In the genomic region with DNA sequence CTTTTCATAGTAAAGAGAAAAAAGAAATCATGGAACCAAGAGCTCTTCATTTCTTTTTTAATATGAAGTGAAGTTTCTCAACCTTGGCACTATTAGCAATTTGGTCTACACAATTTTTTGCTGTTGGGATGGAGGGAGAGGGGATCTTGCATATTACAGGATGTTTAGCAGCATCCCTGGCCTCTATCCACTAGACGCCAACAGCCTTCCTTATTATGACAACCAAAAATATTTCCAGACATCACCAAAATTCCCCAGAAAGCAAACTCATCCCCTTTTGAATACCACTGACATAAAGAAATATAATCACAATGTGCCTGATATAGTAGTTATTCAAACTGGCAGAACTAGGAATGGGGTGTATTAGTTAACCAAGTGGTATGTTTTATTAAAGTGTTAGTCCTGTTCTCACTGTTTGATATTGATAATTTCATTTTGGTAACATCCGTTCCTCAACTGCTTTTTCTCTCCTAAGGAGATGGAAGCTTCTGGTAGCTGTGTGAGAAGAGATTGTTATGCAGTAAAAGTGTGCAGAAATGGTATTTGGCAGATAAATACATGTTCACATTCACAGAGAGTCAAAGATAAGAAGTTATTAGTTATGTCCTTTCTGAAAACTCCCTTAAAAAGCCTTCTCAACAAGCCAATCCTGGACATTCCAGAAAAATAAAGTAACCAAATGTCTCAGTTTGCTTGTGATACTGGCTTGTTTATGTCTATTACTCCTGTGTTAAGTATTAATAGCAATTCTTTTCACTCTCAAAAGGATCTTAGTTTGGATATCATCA, we compare ENCODE assay signal across 16 cellular contexts.
DNase-seq lines count a peak whose midpoint lies in the region; ATAC-seq and TF ChIP-seq lines count a peak whose summit lies in the region.
"Had no signal": no experiment of that assay in that cellular context is flagged by ENCODE, and none has a peak within 500 bp of the region (broad histone marks: within the 10 kb centered on the region; RNA-seq: fewer than 3 reads in every experiment).

No MANE protein-coding gene starts in this region.

- H3K9me3 ChIP-seq in SK-N-SH: no peaks in the 10 kb centered on the region
- H3K9me3 ChIP-seq in thoracic aorta: no peaks in the 10 kb centered on the region
- no peaks in the 10 kb centered on the region for H3K9me3 ChIP-seq in sigmoid colon
- H3K9me3 ChIP-seq: BE2C, Caco-2, HAP-1 had no signal

- peak overlapping the region in 2 of 3 experiments; percentile 46 to 89 for H3K27ac Mint-ChIP-seq in nephron
- H3K27ac Mint-ChIP-seq: CD4-positive, CD25-positive, alpha-beta regulatory T cell had no signal

- H3K9me2 ChIP-seq in SK-N-SH: no peaks in the 10 kb centered on the region

- no peak for TF ChIP-seq RAD21 in SK-N-SH (IDR thresholded peaks at IDR 0.05; ENCODE audit: low read length)

- H3K4me3 ChIP-seq in SK-N-SH (ENCODE audit: low read depth in 2 of 2, low read length in 1 of 2) (no peak overlapping the region), coronary artery (no peak overlapping the region), thoracic aorta (no peak overlapping the region), sigmoid colon (no peak overlapping the region)
- H3K4me3 ChIP-seq: GM23248, HAP-1 had no signal

- H3K27me3 ChIP-seq in SK-N-SH (ENCODE audit: insufficient read depth) (no peaks in the 10 kb centered on the region), thoracic aorta (replicated peaks; ENCODE audit: insufficient read depth) (no peaks in the 10 kb centered on the region), sigmoid colon (no peaks in the 10 kb centered on the region)
- H3K27me3 ChIP-seq: BE2C had no signal

- intact Hi-C loops in sigmoid colon (cut with DNase I): no loop called here

- H3K36me3 ChIP-seq in SK-N-SH (replicated peaks in 1 of 2; ENCODE audit: control insufficient read depth in 1 of 2, insufficient read depth in 2 of 2, low read length in 1 of 2): no peaks in the 10 kb centered on the region
- no peaks in the 10 kb centered on the region for H3K36me3 ChIP-seq in thoracic aorta
- H3K36me3 ChIP-seq in sigmoid colon: no peaks in the 10 kb centered on the region
- H3K36me3 ChIP-seq: BE2C, HAP-1 had no signal

- H3K4me1 Mint-ChIP-seq in nephron: peaks cover 12% of the 10 kb centered on the region
- H3K4me1 Mint-ChIP-seq: CD4-positive, CD25-positive, alpha-beta regulatory T cell had no signal

- peaks cover 9 to 10% of the 10 kb centered on the region in 2 experiments; a peak in 3 of 4 replicates for H3K4me1 ChIP-seq in SK-N-SH (ENCODE audit: control insufficient read depth in 1 of 2, insufficient read depth in 2 of 2, low read depth in 1 of 2, low read length in 1 of 2)
- peaks cover 4 to 14% of the 10 kb centered on the region in 2 donors for H3K4me1 ChIP-seq in thoracic aorta (ENCODE audit: control insufficient read depth in 1 of 2, low read depth in 2 of 2)
- no peaks in the 10 kb centered on the region for H3K4me1 ChIP-seq in sigmoid colon
- H3K4me1 ChIP-seq: Caco-2, HAP-1 had no signal

- 85% methylated on average over 2 of the region's 2 CpGs for WGBS in SK-N-SH (ENCODE audit: low lambda C conversion rate)
- 87 to 95% methylated on average over 2 of the region's 2 CpGs for WGBS in sigmoid colon, 2 donors

- H3K27ac ChIP-seq in SK-N-SH (ENCODE audit: low read depth in 2 of 2, low read length in 1 of 2): no peak overlapping the region
- peak overlapping the region; percentile 27 to 47 for H3K27ac ChIP-seq in coronary artery
- peak overlapping the region; percentile 46 to 51 for H3K27ac ChIP-seq in thoracic aorta
- H3K27ac ChIP-seq in sigmoid colon: no peak overlapping the region
- H3K27ac ChIP-seq: GM23248, HL-60 had no signal

- H4K20me1 ChIP-seq in SK-N-SH (ENCODE audit: insufficient read depth): no peaks in the 10 kb centered on the region

- no peaks in the 10 kb centered on the region for H3K9me3 Mint-ChIP-seq in nephron

- no peaks in the 10 kb centered on the region for H3K27me3 Mint-ChIP-seq in nephron (ENCODE audit: low read depth)
- H3K27me3 Mint-ChIP-seq: CD4-positive, CD25-positive, alpha-beta regulatory T cell had no signal

- TF ChIP-seq POLR2A in sigmoid colon (IDR thresholded peaks at IDR 0.05): no peak

- no peak for TF ChIP-seq EP300 in SK-N-SH (IDR thresholded peaks at IDR 0.05; ENCODE audit: borderline replicate concordance in 1 of 2, low read depth in 1 of 2, low read length in 1 of 2)
- no peak for TF ChIP-seq EP300 in sigmoid colon (IDR thresholded peaks at IDR 0.05)

- H3K9ac ChIP-seq in SK-N-SH: no peak overlapping the region
- H3K9ac ChIP-seq: GM23248 had no signal

- no peaks in the 10 kb centered on the region for H3K36me3 Mint-ChIP-seq in nephron (ENCODE audit: low read depth)
- H3K36me3 Mint-ChIP-seq: CD4-positive, CD25-positive, alpha-beta regulatory T cell had no signal

- TF ChIP-seq CTCF in SK-N-SH (IDR thresholded peaks at IDR 0.05): no peak
- no peak for TF ChIP-seq CTCF in coronary artery (IDR thresholded peaks at IDR 0.05)
- no peak for TF ChIP-seq CTCF in nephron (IDR thresholded peaks at IDR 0.05; ENCODE audit: unreplicated experiment in 3 of 3)
- no peak for TF ChIP-seq CTCF in thoracic aorta (IDR thresholded peaks at IDR 0.05)
- TF ChIP-seq CTCF in sigmoid colon (IDR thresholded peaks at IDR 0.05): no peak

- no peaks in the 10 kb centered on the region for H3K79me2 ChIP-seq in SK-N-SH (ENCODE audit: insufficient read depth)

- no peak overlapping the region for H3K4me3 Mint-ChIP-seq in nephron
- H3K4me3 Mint-ChIP-seq: CD4-positive, CD25-positive, alpha-beta regulatory T cell had no signal

- ATAC-seq in thoracic aorta (ENCODE audit: insufficient number of reproducible peaks, low FRiP score, low read depth) (no peak), HG02759 (IDR thresholded peaks at IDR 0.05; ENCODE audit: unreplicated experiment) (no peak), HG02884 (IDR thresholded peaks at IDR 0.05; ENCODE audit: unreplicated experiment) (no peak)

- CTCF ChIA-PET in SK-N-SH (lab: Yijun Ruan, JAX): no interaction called here

- no peak overlapping the region; the same call in 1 of the 2 replicates for H2AFZ ChIP-seq in SK-N-SH (ENCODE audit: low read depth)
- H2AFZ ChIP-seq: GM23248 had no signal

- H3F3A ChIP-seq in SK-N-SH (replicated peaks; ENCODE audit: insufficient read depth): peaks cover 8% of the 10 kb centered on the region

- POLR2A ChIA-PET in SK-N-SH (lab: Yijun Ruan, JAX): no interaction called here

- DNase-seq in SK-N-SH: no peak
- no peak for DNase-seq in coronary artery (ENCODE audit: low spot score)
- DNase-seq in thoracic aorta (ENCODE audit: low spot score): no peak
- no peak for DNase-seq in NCI-H2081 (lab: John Stamatoyannopoulos, UW)
- DNase-seq in sigmoid colon: no peak
- DNase-seq: ACHN; BE2C; C1 segment of cervical spinal cord; Caco-2; CD4-positive, CD25-positive, alpha-beta regulatory T cell; GM23248 had no signal

- no peak overlapping the region for H3K4me2 ChIP-seq in SK-N-SH

TF ChIP-seq in SK-N-SH, 30 proteins besides CTCF, POLR2A, EP300 and RAD21:
- no peak for TF ChIP-seq FOXM1 (IDR thresholded peaks at IDR 0.05; ENCODE audit: low read depth)
- no peak for TF ChIP-seq NFIC (IDR thresholded peaks at IDR 0.05; ENCODE audit: borderline replicate concordance)
- no peak for TF ChIP-seq ELF1 (IDR thresholded peaks at IDR 0.05)
- peak; percentile 38; the same call in 1 of the 2 replicates for TF ChIP-seq PBX3 (IDR thresholded peaks at IDR 0.05)
- no peak for TF ChIP-seq POLR2AphosphoS5 (IDR thresholded peaks at IDR 0.05; ENCODE audit: low read depth, low read length)
- TF ChIP-seq, protein P1, sequence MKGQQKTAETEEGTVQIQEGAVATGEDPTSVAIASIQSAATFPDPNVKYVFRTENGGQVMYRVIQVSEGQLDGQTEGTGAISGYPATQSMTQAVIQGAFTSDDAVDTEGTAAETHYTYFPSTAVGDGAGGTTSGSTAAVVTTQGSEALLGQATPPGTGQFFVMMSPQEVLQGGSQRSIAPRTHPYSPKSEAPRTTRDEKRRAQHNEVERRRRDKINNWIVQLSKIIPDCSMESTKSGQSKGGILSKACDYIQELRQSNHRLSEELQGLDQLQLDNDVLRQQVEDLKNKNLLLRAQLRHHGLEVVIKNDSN (IDR thresholded peaks at IDR 0.05; ENCODE audit: borderline replicate concordance, low read depth): no peak
- TF ChIP-seq TCF12 (IDR thresholded peaks at IDR 0.05): peak; percentile 45; the same call in 1 of the 2 replicates
- no peak for TF ChIP-seq SIN3A (IDR thresholded peaks at IDR 0.05; ENCODE audit: borderline replicate concordance, low read depth, low read length)
- no peak for TF ChIP-seq TEAD4 (IDR thresholded peaks at IDR 0.05; ENCODE audit: borderline replicate concordance, insufficient read depth)
- TF ChIP-seq MEF2A (IDR thresholded peaks at IDR 0.05; ENCODE audit: borderline replicate concordance, low read depth): no peak

Comparison
In these comparisons a context has a peak if more than half of its experiments do, and no peak if none do; other contexts are left out.
1. H3K27ac ChIP-seq: peak in coronary artery (2 of 2) and thoracic aorta (2 of 2); none in SK-N-SH (0 of 2) and sigmoid colon (0 of 4).